In genomic region chr11:7348432-7349298, GRCh38 we compare ENCODE assay signal across 10 cellular contexts.
DNase-seq lines count a peak whose midpoint lies in the region; ATAC-seq and TF ChIP-seq lines count a peak whose summit lies in the region.
"Had no signal": no experiment of that assay in that cellular context is flagged by ENCODE, and none has a peak within 500 bp of the region (broad histone marks: within the 10 kb centered on the region; RNA-seq: fewer than 3 reads in every experiment).

No MANE protein-coding gene starts in this region.

- peaks cover 12% of the 10 kb centered on the region; the same call in 2 of the 3 replicates for H3K4me1 Mint-ChIP-seq in GM23338
- H3K4me1 Mint-ChIP-seq: activated naive CD8-positive, alpha-beta T cell treated with anti-CD3 and anti-CD28 coated beads, Interleukin-2, amount 50 U/mL, for 24 hours had no signal

- peaks cover 2% of the 10 kb centered on the region for H3K27me3 Mint-ChIP-seq in GM23338 (ENCODE audit: insufficient read depth, low read depth, poor library complexity)

- TF ChIP-seq CTCF in GM23338 (conservative IDR thresholded peaks at IDR 0.05; ENCODE audit: low read depth in 2 of 2) (no peak), epithelial cell of esophagus (IDR thresholded peaks at IDR 0.05; ENCODE audit: insufficient read depth, low read depth, low read length, missing control alignments) (no peak), omental fat pad (IDR thresholded peaks at IDR 0.05) (no peak)

- H3K27ac Mint-ChIP-seq in GM23338 = no peak overlapping the region
- H3K27ac Mint-ChIP-seq: activated naive CD8-positive, alpha-beta T cell treated with anti-CD3 and anti-CD28 coated beads, Interleukin-2, amount 50 U/mL, for 24 hours had no signal

- H3K4me2 ChIP-seq in GM23338 = no peak overlapping the region; the same call in 1 of the 2 replicates

- no peaks in the 10 kb centered on the region for H3K9me3 Mint-ChIP-seq in GM23338
- H3K9me3 Mint-ChIP-seq: activated naive CD8-positive, alpha-beta T cell treated with anti-CD3 and anti-CD28 coated beads, Interleukin-2, amount 50 U/mL, for 24 hours had no signal

- H3K4me3 Mint-ChIP-seq in GM23338 = no peak overlapping the region
- H3K4me3 Mint-ChIP-seq: activated naive CD8-positive, alpha-beta T cell treated with anti-CD3 and anti-CD28 coated beads, Interleukin-2, amount 50 U/mL, for 24 hours had no signal

- H3K36me3 Mint-ChIP-seq in GM23338 (ENCODE audit: low read depth) = no peaks in the 10 kb centered on the region

- ATAC-seq in GM23338 = peak; percentile 69
- ATAC-seq in omental fat pad (ENCODE audit: low FRiP score) = peak; percentile 81
- ATAC-seq in HG02885 (IDR thresholded peaks at IDR 0.05; ENCODE audit: poor library complexity, unreplicated experiment) = no peak
- ATAC-seq in HG03520 (IDR thresholded peaks at IDR 0.05; ENCODE audit: unreplicated experiment) = no peak
- ATAC-seq: activated naive CD8-positive, alpha-beta T cell treated with anti-CD3 and anti-CD28 coated beads, Interleukin-2, amount 50 U/mL, for 24 hours had no signal

- H3K27ac ChIP-seq in GM23338 (ENCODE audit: low read depth) = no peak overlapping the region

- H3K27me3 ChIP-seq in GM23338 (ENCODE audit: insufficient read depth) = no peaks in the 10 kb centered on the region

- DNase-seq in GM23338 (ENCODE audit: low spot score) = peak; percentile 18
- peak; percentile 96 for DNase-seq in NCI-H345 (lab: John Stamatoyannopoulos, UW)
- peak; percentile 19 for DNase-seq in epithelial cell of esophagus (ENCODE audit: low read depth)
- DNase-seq in omental fat pad (ENCODE audit: low spot score) = no peak
- DNase-seq in NCI-H1048 (lab: John Stamatoyannopoulos, UW) = no peak
- no peak for DNase-seq in NCI-H1092 (lab: John Stamatoyannopoulos, UW)
- DNase-seq: activated naive CD8-positive, alpha-beta T cell treated with anti-CD3 and anti-CD28 coated beads, Interleukin-2, amount 50 U/mL, for 24 hours; NCI-H2171 treated with DMSO at 0.1 percent for 48 hours had no signal

- H4K20me1 ChIP-seq in GM23338 (replicated peaks; ENCODE audit: insufficient read depth) = no peaks in the 10 kb centered on the region; the same call in 1 of the 2 replicates

- no peaks in the 10 kb centered on the region for H3K9me2 ChIP-seq in GM23338 (ENCODE audit: insufficient read depth)

- H3K79me2 ChIP-seq in GM23338 (replicated peaks; ENCODE audit: insufficient read depth) = no peaks in the 10 kb centered on the region

- no peaks in the 10 kb centered on the region for H3F3A ChIP-seq in GM23338 (replicated peaks; ENCODE audit: low read depth)

- no peaks in the 10 kb centered on the region for H3K36me3 ChIP-seq in GM23338 (ENCODE audit: insufficient read depth)

- no peaks in the 10 kb centered on the region for H3K4me1 ChIP-seq in GM23338 (ENCODE audit: insufficient read depth)

- H3K4me3 ChIP-seq in GM23338 (no peak overlapping the region), epithelial cell of esophagus (ENCODE audit: low read length) (no peak overlapping the region)

- H2AFZ ChIP-seq in GM23338 = no peak overlapping the region

TF ChIP-seq in GM23338, 12 proteins besides CTCF, POLR2A, EP300 and RAD21:
- TF ChIP-seq JUNB (IDR thresholded peaks at IDR 0.05; ENCODE audit: unreplicated experiment) = no peak
- TF ChIP-seq ETS1 (IDR thresholded peaks at IDR 0.05) = no peak
- no peak for TF ChIP-seq ZNF114 (CRISPR knock-in tag; IDR thresholded peaks at IDR 0.05)
- no peak for TF ChIP-seq ZNF331 (CRISPR knock-in tag; IDR thresholded peaks at IDR 0.05; ENCODE audit: low read depth)
- TF ChIP-seq EZH2 (IDR thresholded peaks at IDR 0.05; ENCODE audit: low read depth, unreplicated experiment) = no peak
- TF ChIP-seq EZH2phosphoT487 (IDR thresholded peaks at IDR 0.05; ENCODE audit: unreplicated experiment) = no peak
- no peak for TF ChIP-seq NANOG (IDR thresholded peaks at IDR 0.05; ENCODE audit: borderline replicate concordance)
- TF ChIP-seq STAT1 (IDR thresholded peaks at IDR 0.05; ENCODE audit: unreplicated experiment) = no peak

Comparison
In these comparisons a context has a peak if more than half of its experiments do, and no peak if none do; other contexts are left out.
1. ATAC-seq: peak in GM23338 (single experiment) and omental fat pad (single experiment); none in HG02885 (single experiment) and HG03520 (single experiment).
2. DNase-seq: peak in GM23338 (single experiment), NCI-H345 (single experiment) and epithelial cell of esophagus (single experiment); none in omental fat pad (single experiment), NCI-H1048 (single experiment) and NCI-H1092 (single experiment).